Comparison of ENCODE assay signal across 26 cellular contexts in the genomic region with DNA sequence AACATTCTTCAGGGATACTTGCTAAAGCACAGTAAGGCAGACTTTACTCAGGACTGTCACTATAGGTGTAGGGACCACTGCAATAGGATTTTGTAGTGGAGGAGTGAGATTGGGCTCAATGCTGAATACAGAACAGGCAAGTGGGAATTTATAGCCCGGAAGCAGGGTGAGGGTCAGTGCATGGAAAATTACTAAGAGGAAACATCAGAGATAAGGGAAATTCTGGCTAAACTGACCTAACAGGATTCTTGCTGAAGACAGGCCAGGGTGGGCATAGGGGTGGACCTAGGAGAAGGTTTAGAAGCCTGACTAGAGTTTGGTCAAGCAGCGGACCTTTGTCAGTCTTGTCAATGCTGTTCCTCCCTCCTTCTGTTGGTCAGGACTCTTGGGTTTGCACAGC. TPM values are rescaled to one million over a fixed set of nuclear protein-coding genes. Genes with fewer than 3 reads are reported as not detected.
DNase-seq lines count a peak whose midpoint lies in the region; FAIRE-seq and TF ChIP-seq lines count a peak whose summit lies in the region.
"Had no signal": no experiment of that assay in that cellular context is flagged by ENCODE, and none has a peak within 500 bp of the region (broad histone marks: within the 10 kb centered on the region; RNA-seq: fewer than 3 reads in every experiment).

No MANE protein-coding gene starts in this region.

- peak overlapping the region; percentile 79 for H4K91ac ChIP-seq in trophoblast cell (ENCODE audit: low read depth, low read length)

- no peak overlapping the region for H2AFZ ChIP-seq in PC-9
- no peak overlapping the region for H2AFZ ChIP-seq in trophoblast cell (ENCODE audit: insufficient read depth, low read length, poor library complexity)
- H2AFZ ChIP-seq in GM23248, result no peak overlapping the region

- in situ Hi-C loops in GM23248 (cut with MboI), result no loop called here

- no peaks in the 10 kb centered on the region for H4K20me1 ChIP-seq in BLaER1 treated with 17β-estradiol and CSF1 and Interleukin-3, amounts not matched to agents 10 nM and 100 nM
- H4K20me1 ChIP-seq in PC-9 (ENCODE audit: insufficient read depth) (no peaks in the 10 kb centered on the region), GM23248 (ENCODE audit: insufficient read depth) (no peaks in the 10 kb centered on the region)

- H2BK120ac ChIP-seq in trophoblast cell (ENCODE audit: insufficient read depth, low read length, poor library complexity), result peak overlapping the region; percentile 88

- peak overlapping the region in 7 of 11 experiments; percentile 59 to 78 (median 68); a peak in 13 of 22 replicates for H3K4me2 ChIP-seq in BLaER1 treated with 17β-estradiol and CSF1 and Interleukin-3, amounts not matched to agents 10 nM and 100 nM
- H3K4me2 ChIP-seq in PC-9, result peak overlapping the region; percentile 70
- peak overlapping the region; percentile 41 for H3K4me2 ChIP-seq in trophoblast cell (ENCODE audit: low read length)
- no peak overlapping the region for H3K4me2 ChIP-seq in GM23248 (ENCODE audit: unreplicated experiment)

- no peaks in the 10 kb centered on the region for H3K9me3 ChIP-seq in BLaER1 treated with 17β-estradiol and CSF1 and Interleukin-3, amounts not matched to agents 10 nM and 100 nM (replicated peaks in 1 of 11)
- no peaks in the 10 kb centered on the region for H3K9me3 ChIP-seq in PC-9 (ENCODE audit: insufficient read depth, low read depth)
- H3K9me3 ChIP-seq in liver (ENCODE audit: control insufficient read depth in 4 of 4, low read length in 3 of 4), result no peaks in the 10 kb centered on the region
- H3K9me3 ChIP-seq in trophoblast cell (ENCODE audit: insufficient read depth, low read depth, low read length), result no peaks in the 10 kb centered on the region
- H3K9me3 ChIP-seq in GM23248 (ENCODE audit: low read depth), result no peaks in the 10 kb centered on the region
- H3K9me3 ChIP-seq: MG63 had no signal

- no TSS peak for BruUV-seq in PC-9 (replicated peaks; lab: Mats Ljungman, UMichigan)

- TF ChIP-seq CTCF in PC-9 (conservative IDR thresholded peaks at IDR 0.05) (no peak), liver (IDR thresholded peaks at IDR 0.05; ENCODE audit: low read depth, low read length, missing input control) (no peak)

- H2AK5ac ChIP-seq in trophoblast cell (ENCODE audit: low read length), result no peak overlapping the region

- H3K14ac ChIP-seq in trophoblast cell (ENCODE audit: low read length), result no peak overlapping the region

- H3F3A ChIP-seq in PC-9 (ENCODE audit: insufficient read depth, low read depth) (peaks cover 14% of the 10 kb centered on the region), GM23248 (ENCODE audit: insufficient read depth) (no peaks in the 10 kb centered on the region)

- no peak overlapping the region for H4K8ac ChIP-seq in trophoblast cell (ENCODE audit: low read depth, low read length)

- 86% methylated on average over 2 of the region's 2 CpGs for WGBS in liver
- no CpG with 5 or more reads among the region's 2 CpGs for WGBS in trophoblast cell (ENCODE audit: extremely low coverage, insufficient coverage, insufficient read length)
- 72 to 86% methylated on average over 2 of the region's 2 CpGs for WGBS in GM23248 (ENCODE audit: low coverage in 1 of 2, low lambda C conversion rate in 2 of 2, missing lambda C conversion rate in 2 of 2), 2 experiments

- peak overlapping the region; percentile 81 for H2BK12ac ChIP-seq in trophoblast cell (ENCODE audit: low read length)

- FAIRE-seq in GM12891 (lab: Jason Lieb, UNC), result no peak
- FAIRE-seq in HTR-8/SVneo (lab: Jason Lieb, UNC), result no peak
- FAIRE-seq: A204.1, GM19239, H54 had no signal

- peaks cover 14% of the 10 kb centered on the region for H3K79me1 ChIP-seq in trophoblast cell (ENCODE audit: low read length)

- H3K79me2 ChIP-seq in PC-9 (ENCODE audit: low read depth) (no peaks in the 10 kb centered on the region), trophoblast cell (ENCODE audit: control insufficient read depth, insufficient read depth, low read length, poor library complexity) (peaks cover 3% of the 10 kb centered on the region), GM23248 (ENCODE audit: insufficient read depth) (no peaks in the 10 kb centered on the region)

- H4K12ac ChIP-seq in trophoblast cell (ENCODE audit: low read depth, low read length), result no peak overlapping the region

- POLR2A ChIA-PET in PC-9 (lab: Charles Lee; ENCODE audit: unreplicated experiment), result no interaction called here

- H3K27ac ChIP-seq in BLaER1 treated with 17β-estradiol and CSF1 and Interleukin-3, amounts not matched to agents 10 nM and 100 nM, result no peak overlapping the region
- H3K27ac ChIP-seq in PC-9 (peak overlapping the region; percentile 42), liver (ENCODE audit: low read depth in 1 of 2, low read length in 2 of 2) (no peak overlapping the region), trophoblast cell (ENCODE audit: low read depth, low read length) (peak overlapping the region; percentile 49), GM23248 (no peak overlapping the region)
- H3K27ac ChIP-seq: RWPE1 had no signal

- H3K23ac ChIP-seq in trophoblast cell (ENCODE audit: low read length), result no peak overlapping the region

- no peak for TF ChIP-seq POLR2A in GM12891 (IDR thresholded peaks at IDR 0.05; ENCODE audit: low read depth, low read length)

- no peaks in the 10 kb centered on the region for H3K36me3 ChIP-seq in BLaER1 treated with 17β-estradiol and CSF1 and Interleukin-3, amounts not matched to agents 10 nM and 100 nM
- no peaks in the 10 kb centered on the region for H3K36me3 ChIP-seq in PC-9 (ENCODE audit: low read depth)
- H3K36me3 ChIP-seq in liver (ENCODE audit: control insufficient read depth in 4 of 4, insufficient read depth in 3 of 4, low read depth in 1 of 4, low read length in 3 of 4), result no peaks in the 10 kb centered on the region
- H3K36me3 ChIP-seq in trophoblast cell (ENCODE audit: control insufficient read depth in 1 of 2, insufficient read depth in 2 of 2, low read length in 2 of 2), result no peaks in the 10 kb centered on the region
- H3K36me3 ChIP-seq in GM23248 (ENCODE audit: low read depth), result no peaks in the 10 kb centered on the region
- H3K36me3 ChIP-seq: MG63 had no signal

- H2BK5ac ChIP-seq in trophoblast cell (ENCODE audit: low read depth, low read length, poor library complexity), result peak overlapping the region; percentile 73

- TF ChIP-seq RAD21 in liver (IDR thresholded peaks at IDR 0.05), result no peak

- DNase-seq in PC-9 (peak in 1 of 2 experiments; percentile 60), trophoblast cell (peak; percentile 35 to 75), GM23248 (no peak), GM12891 (ENCODE audit: insufficient read length, low spot score) (no peak), HTR-8/SVneo (ENCODE audit: insufficient read length, low spot score) (no peak)
- DNase-seq: C1 segment of cervical spinal cord; CD8-positive, alpha-beta T cell; DMS79 treated with DMSO at 0.1 percent for 48 hours; GF-D8; IMR-90; KG1; MG63; NCI-H1105 treated with DMSO at 0.1 percent for 48 hours; NCI-H146; NCI-H1930; NCI-H2107; NCI-H446; NCI-H524 treated with DMSO at 0.1 percent for 48 hours; NCI-H774; SHP77 treated with DMSO at 0.1 percent for 48 hours had no signal

- peaks cover 0 to 22% (median 14%) of the 10 kb centered on the region in 10 experiments; a peak in 17 of 20 replicates for H3K4me1 ChIP-seq in BLaER1 treated with 17β-estradiol and CSF1 and Interleukin-3, amounts not matched to agents 10 nM and 100 nM
- peaks cover 46% of the 10 kb centered on the region for H3K4me1 ChIP-seq in PC-9 (replicated peaks; ENCODE audit: insufficient read depth)
- no peaks in the 10 kb centered on the region for H3K4me1 ChIP-seq in liver (ENCODE audit: control insufficient read depth in 4 of 4, insufficient read depth in 4 of 4, low read length in 3 of 4)
- H3K4me1 ChIP-seq in trophoblast cell (ENCODE audit: control insufficient read depth in 1 of 2, insufficient read depth in 2 of 2, low read length in 2 of 2), result peaks cover 18 to 19% of the 10 kb centered on the region in 2 experiments
- no peaks in the 10 kb centered on the region for H3K4me1 ChIP-seq in GM23248 (ENCODE audit: insufficient read depth)

- H3K9ac ChIP-seq in BLaER1 treated with 17β-estradiol and CSF1 and Interleukin-3, amounts not matched to agents 10 nM and 100 nM, result no peak overlapping the region
- no peak overlapping the region for H3K9ac ChIP-seq in liver (ENCODE audit: low read depth in 1 of 2, low read length in 2 of 2)
- no peak overlapping the region for H3K9ac ChIP-seq in trophoblast cell (ENCODE audit: low read length)
- H3K9ac ChIP-seq in GM23248, result no peak overlapping the region

- no peaks in the 10 kb centered on the region for H3K9me2 ChIP-seq in PC-9 (ENCODE audit: insufficient read depth)
- H3K9me2 ChIP-seq in GM23248 (ENCODE audit: insufficient read depth), result no peaks in the 10 kb centered on the region

- H3K4me3 ChIP-seq in BLaER1 treated with 17β-estradiol and CSF1 and Interleukin-3, amounts not matched to agents 10 nM and 100 nM, result no peak overlapping the region
- H3K4me3 ChIP-seq in PC-9 (no peak overlapping the region), liver (ENCODE audit: low read depth in 1 of 3, low read length in 3 of 3) (no peak overlapping the region), trophoblast cell (ENCODE audit: low read depth, low read length) (no peak overlapping the region), GM23248 (no peak overlapping the region)
- H3K4me3 ChIP-seq: MG63 had no signal

- CTCF ChIA-PET in PC-9 (lab: Charles Lee), result no interaction called here

- no peaks in the 10 kb centered on the region for H3K27me3 ChIP-seq in BLaER1 treated with 17β-estradiol and CSF1 and Interleukin-3, amounts not matched to agents 10 nM and 100 nM
- H3K27me3 ChIP-seq in PC-9 (ENCODE audit: insufficient read depth, low read depth) (no peaks in the 10 kb centered on the region), liver (ENCODE audit: control insufficient read depth in 4 of 4, insufficient read depth in 4 of 4, low read length in 3 of 4) (no peaks in the 10 kb centered on the region), trophoblast cell (ENCODE audit: insufficient read depth, low read length) (no peaks in the 10 kb centered on the region), GM23248 (replicated peaks; ENCODE audit: insufficient read depth) (peaks cover 10% of the 10 kb centered on the region; the same call in 1 of the 2 replicates)
- H3K27me3 ChIP-seq: MG63 had no signal

- intact Hi-C loops in PC-9 (cut with micrococcal nuclease; ENCODE audit: unreplicated experiment), result no loop called here

- H3K4ac ChIP-seq in trophoblast cell (ENCODE audit: low read depth, low read length), result no peak overlapping the region

- H3K18ac ChIP-seq in trophoblast cell (ENCODE audit: low read length), result no peak overlapping the region

RNA-seq across cellular contexts. Expression of a gene that starts 20.8 kb away (rescaled TPM):
- total RNA-seq in PC-9 (2021) (32.3 and 33.1 TPM in 2 replicates), liver (1 to 10 TPM; 2.3 to 6.2 TPM)
- polyA plus RNA-seq in liver (1 to 10 TPM; 4.6 to 6.3 TPM), GM23248 (2016; fragmentation: Nextera tagmentation; extraction: Ambion mirVana) (26.0 and 28.8 TPM in 2 replicates)
- polyA plus RNA-seq in trophoblast cell (2013), result 31.7 and 34.3 TPM in 2 replicates
- 9.6 and 9.7 TPM in 2 replicates for total RNA-seq in GM23248 (2014; rRNA removed; shearing (Covaris generic))
- polyA plus RNA-seq in GM12891 (2012; ENCODE audit: low read depth, missing spikeins), result 7.1 TPM

RNA-seq across cellular contexts. Expression of a gene that starts 53.7 kb away (rescaled TPM):
- 9.9 and 14.3 TPM in 2 replicates for total RNA-seq in PC-9 (2021)
- total RNA-seq in liver, result 1 to 10 TPM; 1.1 to 1.3 TPM
- 1 to 10 TPM in 1 of 2 donors, under 1 TPM in 1; 0.60 to 1.2 TPM for polyA plus RNA-seq in liver
- 4.7 and 4.8 TPM in 2 replicates for polyA plus RNA-seq in trophoblast cell (2013)
- total RNA-seq in GM23248 (2014; rRNA removed; shearing (Covaris generic)), result 2.0 and 2.6 TPM in 2 replicates
- polyA plus RNA-seq in GM23248 (2016; fragmentation: Nextera tagmentation; extraction: Ambion mirVana), result 1.5 and 2.0 TPM in 2 replicates
- polyA plus RNA-seq in GM12891 (2012; ENCODE audit: low read depth, missing spikeins), result 1.3 TPM

Comparison
In these comparisons a context has a peak if more than half of its experiments do, and no peak if none do; other contexts are left out.
1. H3K27ac ChIP-seq: peak in PC-9 (single experiment) and trophoblast cell (single experiment); none in BLaER1 treated with 17β-estradiol and CSF1 and Interleukin-3, amounts not matched to agents 10 nM and 100 nM (0 of 11), liver (0 of 2) and GM23248 (single experiment).
2. DNase-seq: peak in trophoblast cell (2 of 2); none in GM23248 (single experiment), GM12891 (single experiment) and HTR-8/SVneo (single experiment).